ENCODE assay signal across 12 cellular contexts in genomic region chr21:34914239-34914638, GRCh38.
"Had no signal": no experiment of that assay in that cellular context is flagged by ENCODE, and none has a peak within 500 bp of the region (broad histone marks: within the 10 kb centered on the region; RNA-seq: fewer than 3 reads in every experiment).

No MANE protein-coding gene starts in this region.

- H3K9me3 ChIP-seq: colonic mucosa had no signal

- H3K27me3 Mint-ChIP-seq: activated CD4-positive, alpha-beta T cell treated with anti-CD3 and anti-CD28 coated beads, Interleukin-2, amount 10 ng/mL, durations not matched to agents 7 days and 5 days; activated naive CD4-positive, alpha-beta T cell treated with anti-CD3 and anti-CD28 coated beads, Interleukin-2, amount 50 U/mL, for 24 hours had no signal

- H3K36me3 ChIP-seq: colonic mucosa had no signal

- H3K27ac ChIP-seq: colonic mucosa had no signal

- H3K4me3 Mint-ChIP-seq: activated CD4-positive, alpha-beta T cell treated with anti-CD3 and anti-CD28 coated beads, Interleukin-2, amount 10 ng/mL, durations not matched to agents 7 days and 5 days; activated naive CD4-positive, alpha-beta T cell treated with anti-CD3 and anti-CD28 coated beads, Interleukin-2, amount 50 U/mL, for 24 hours; naive thymus-derived CD4-positive, alpha-beta T cell; WTC11 had no signal

- H3K4me3 ChIP-seq: colonic mucosa had no signal

- H3K36me3 Mint-ChIP-seq: WTC11 had no signal

- H3K27me3 ChIP-seq: colonic mucosa had no signal

- H3K9me3 Mint-ChIP-seq: activated CD4-positive, alpha-beta T cell treated with anti-CD3 and anti-CD28 coated beads, Interleukin-2, amount 10 ng/mL, durations not matched to agents 7 days and 5 days; activated naive CD4-positive, alpha-beta T cell treated with anti-CD3 and anti-CD28 coated beads, Interleukin-2, amount 50 U/mL, for 24 hours; naive thymus-derived CD4-positive, alpha-beta T cell; WTC11 had no signal

- H3K4me1 ChIP-seq: colonic mucosa had no signal

- DNase-seq: activated CD4-positive, alpha-beta T cell treated with anti-CD3 and anti-CD28 coated beads, Interleukin-2, amount 10 ng/mL, durations not matched to agents 7 days and 5 days; activated T-cell treated with anti-CD3 and anti-CD28 coated beads, Interleukin-2, amount 50 U/mL, for 1 hour; caudate nucleus; colonic mucosa; hippocampal formation; midbrain; naive thymus-derived CD4-positive, alpha-beta T cell; right cardiac atrium; stimulated activated naive CD4-positive, alpha-beta T cell; trophoblast cell had no signal

- ATAC-seq: naive thymus-derived CD4-positive, alpha-beta T cell; right cardiac atrium; WTC11 had no signal

- H3K27ac Mint-ChIP-seq: activated CD4-positive, alpha-beta T cell treated with anti-CD3 and anti-CD28 coated beads, Interleukin-2, amount 10 ng/mL, durations not matched to agents 7 days and 5 days; activated naive CD4-positive, alpha-beta T cell treated with anti-CD3 and anti-CD28 coated beads, Interleukin-2, amount 50 U/mL, for 24 hours; WTC11 had no signal
